ENCODE assay signal across 8 cellular contexts in the genomic region with DNA sequence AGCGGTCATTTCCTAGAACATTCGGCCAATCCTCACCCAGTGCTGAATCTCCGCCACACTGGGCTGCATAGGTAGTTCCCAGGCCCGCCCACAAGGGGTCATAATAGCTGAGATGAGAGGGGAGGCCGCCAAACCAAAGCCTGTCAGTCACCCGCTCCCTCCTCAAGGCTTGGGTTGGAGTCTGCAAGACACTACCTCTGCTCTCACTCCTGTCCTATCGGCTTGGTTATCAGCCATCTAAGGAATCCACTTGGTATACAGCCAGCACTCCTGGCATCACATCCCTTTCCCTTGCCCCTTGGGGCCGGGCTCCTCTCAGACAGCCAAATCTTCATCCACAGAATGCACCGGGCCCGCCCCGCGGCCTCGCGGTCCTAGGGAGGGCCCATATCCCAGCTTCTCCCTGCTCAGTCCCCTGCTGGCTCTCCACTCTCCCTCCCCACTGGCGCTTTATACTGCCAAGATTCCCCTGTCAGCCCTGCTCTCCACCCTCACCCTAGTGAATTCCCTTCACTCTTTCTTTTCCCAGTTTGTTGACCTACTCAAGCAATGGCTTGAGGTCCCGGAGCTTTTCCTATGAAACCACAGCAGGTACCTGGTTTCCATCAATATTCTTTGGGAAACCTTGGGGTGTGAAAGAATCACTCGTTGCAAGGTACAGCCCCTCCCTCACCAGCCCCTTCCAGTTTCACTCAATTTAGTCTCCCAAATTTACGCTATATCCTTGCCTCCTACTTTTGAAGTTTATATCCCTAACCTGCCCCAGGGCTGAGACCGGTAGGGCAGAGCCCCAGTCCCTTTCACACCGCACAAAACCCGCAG. TPM values are rescaled to one million over a fixed set of nuclear protein-coding genes. Genes with fewer than 3 reads are reported as not detected.
DNase-seq lines count a peak whose midpoint lies in the region; ATAC-seq and TF ChIP-seq lines count a peak whose summit lies in the region.

No MANE protein-coding gene starts in this region.

- H3K36me3 Mint-ChIP-seq in GM23338 (ENCODE audit: low read depth) (peaks cover 38% of the 10 kb centered on the region), activated B cell treated with CpG ODN at 0.5 μM for 24 hours (ENCODE audit: low read depth) (peaks cover 42% of the 10 kb centered on the region)

- H3K27me3 ChIP-seq in GM23338 (ENCODE audit: insufficient read depth): no peaks in the 10 kb centered on the region

- DNase-seq in ELR (ENCODE audit: low read depth) (peak; percentile 92), GM23338 (ENCODE audit: low spot score) (peak; percentile 97), MV-4-11 (lab: John Stamatoyannopoulos, UW) (peak; percentile 71), activated B cell treated with CpG ODN at 0.5 μM for 24 hours (peak; percentile 61), cerebellum (ENCODE audit: low spot score) (peak; percentile 84), kidney glomerular epithelial cell (lab: John Stamatoyannopoulos, UW) (peak; percentile 86), NCI-H2029 treated with DMSO at 0.1 percent for 48 hours (lab: John Stamatoyannopoulos, UW) (no peak)
- DNase-seq in stimulated activated CD4-positive, alpha-beta T cell treated with anti-CD3 and anti-CD28 coated beads, Interleukin-1b, Interleukin-23, amount 100 ng/mL, for 48 hours: peak; percentile 78

- peaks cover 35% of the 10 kb centered on the region for H3K79me2 ChIP-seq in GM23338 (replicated peaks; ENCODE audit: insufficient read depth)

- H2AFZ ChIP-seq in GM23338: no peak overlapping the region; the same call in 1 of the 2 replicates

- ATAC-seq in GM23338 (peak; percentile 72), activated B cell treated with CpG ODN at 0.5 μM for 24 hours (ENCODE audit: low read depth) (peak; percentile 77)

- H3K4me1 Mint-ChIP-seq in GM23338 (peaks cover 30% of the 10 kb centered on the region), activated B cell treated with CpG ODN at 0.5 μM for 24 hours (peaks cover 45% of the 10 kb centered on the region)

- H3K9me3 Mint-ChIP-seq in GM23338: no peaks in the 10 kb centered on the region
- H3K9me3 Mint-ChIP-seq in activated B cell treated with CpG ODN at 0.5 μM for 24 hours: no peaks in the 10 kb centered on the region

- intact Hi-C loops in activated B cell treated with CpG ODN at 0.5 μM for 24 hours (cut with micrococcal nuclease): loop anchor here (1.0 to 10.0 kb wide), 7 partner anchors 14 to 1080 kb away; a partner anchor contains a TSS

- H3K4me3 ChIP-seq in GM23338: peak overlapping the region; percentile 93

- no peaks in the 10 kb centered on the region for H3K9me2 ChIP-seq in GM23338 (ENCODE audit: insufficient read depth)

- H3K4me1 ChIP-seq in GM23338 (ENCODE audit: insufficient read depth): peaks cover 12% of the 10 kb centered on the region

- peaks cover 21% of the 10 kb centered on the region for H3K36me3 ChIP-seq in GM23338 (ENCODE audit: insufficient read depth)

- POLR2A ChIA-PET in activated B cell treated with CpG ODN at 0.5 μM for 24 hours (lab: Charles Lee): interaction anchor here (0.6 to 2.4 kb wide), 10 partner anchors 14 to 468 kb away, joined by 3 to 10 read pairs (median 5); a partner anchor contains a TSS

- H3K4me3 Mint-ChIP-seq in GM23338 (peak overlapping the region; percentile 91), activated B cell treated with CpG ODN at 0.5 μM for 24 hours (peak overlapping the region; percentile 84)

- CTCF ChIA-PET in activated B cell treated with CpG ODN at 0.5 μM for 24 hours (lab: Charles Lee): interaction anchor here (0.7 to 4.3 kb wide), 14 partner anchors 9 to 435 kb away, joined by 3 to 24 read pairs (median 4); a partner anchor contains a TSS

- peaks cover 24% of the 10 kb centered on the region for H4K20me1 ChIP-seq in GM23338 (replicated peaks; ENCODE audit: insufficient read depth)

- H3K27me3 Mint-ChIP-seq in GM23338 (ENCODE audit: insufficient read depth, low read depth, poor library complexity) (peaks cover 16% of the 10 kb centered on the region), activated B cell treated with CpG ODN at 0.5 μM for 24 hours (no peaks in the 10 kb centered on the region)

- peak; percentile 69 to 75 for TF ChIP-seq CTCF in GM23338 (conservative IDR thresholded peaks at IDR 0.05; ENCODE audit: low read depth in 2 of 2)
- peak; percentile 43 for TF ChIP-seq CTCF in activated B cell treated with CpG ODN at 0.5 μM for 24 hours (IDR thresholded peaks at IDR 0.05)

- peaks cover 28% of the 10 kb centered on the region for H3F3A ChIP-seq in GM23338 (replicated peaks; ENCODE audit: low read depth)

- H3K4me2 ChIP-seq in GM23338: peak overlapping the region; percentile 99

- no peak overlapping the region for H3K27ac ChIP-seq in GM23338 (ENCODE audit: low read depth)

- H3K27ac Mint-ChIP-seq in GM23338 (peak overlapping the region; percentile 66; the same call in 1 of the 2 replicates), activated B cell treated with CpG ODN at 0.5 μM for 24 hours (peak overlapping the region; percentile 70)

TF ChIP-seq in GM23338, 12 proteins besides CTCF, POLR2A, EP300 and RAD21 (continues in another document):
- TF ChIP-seq, protein P1, sequence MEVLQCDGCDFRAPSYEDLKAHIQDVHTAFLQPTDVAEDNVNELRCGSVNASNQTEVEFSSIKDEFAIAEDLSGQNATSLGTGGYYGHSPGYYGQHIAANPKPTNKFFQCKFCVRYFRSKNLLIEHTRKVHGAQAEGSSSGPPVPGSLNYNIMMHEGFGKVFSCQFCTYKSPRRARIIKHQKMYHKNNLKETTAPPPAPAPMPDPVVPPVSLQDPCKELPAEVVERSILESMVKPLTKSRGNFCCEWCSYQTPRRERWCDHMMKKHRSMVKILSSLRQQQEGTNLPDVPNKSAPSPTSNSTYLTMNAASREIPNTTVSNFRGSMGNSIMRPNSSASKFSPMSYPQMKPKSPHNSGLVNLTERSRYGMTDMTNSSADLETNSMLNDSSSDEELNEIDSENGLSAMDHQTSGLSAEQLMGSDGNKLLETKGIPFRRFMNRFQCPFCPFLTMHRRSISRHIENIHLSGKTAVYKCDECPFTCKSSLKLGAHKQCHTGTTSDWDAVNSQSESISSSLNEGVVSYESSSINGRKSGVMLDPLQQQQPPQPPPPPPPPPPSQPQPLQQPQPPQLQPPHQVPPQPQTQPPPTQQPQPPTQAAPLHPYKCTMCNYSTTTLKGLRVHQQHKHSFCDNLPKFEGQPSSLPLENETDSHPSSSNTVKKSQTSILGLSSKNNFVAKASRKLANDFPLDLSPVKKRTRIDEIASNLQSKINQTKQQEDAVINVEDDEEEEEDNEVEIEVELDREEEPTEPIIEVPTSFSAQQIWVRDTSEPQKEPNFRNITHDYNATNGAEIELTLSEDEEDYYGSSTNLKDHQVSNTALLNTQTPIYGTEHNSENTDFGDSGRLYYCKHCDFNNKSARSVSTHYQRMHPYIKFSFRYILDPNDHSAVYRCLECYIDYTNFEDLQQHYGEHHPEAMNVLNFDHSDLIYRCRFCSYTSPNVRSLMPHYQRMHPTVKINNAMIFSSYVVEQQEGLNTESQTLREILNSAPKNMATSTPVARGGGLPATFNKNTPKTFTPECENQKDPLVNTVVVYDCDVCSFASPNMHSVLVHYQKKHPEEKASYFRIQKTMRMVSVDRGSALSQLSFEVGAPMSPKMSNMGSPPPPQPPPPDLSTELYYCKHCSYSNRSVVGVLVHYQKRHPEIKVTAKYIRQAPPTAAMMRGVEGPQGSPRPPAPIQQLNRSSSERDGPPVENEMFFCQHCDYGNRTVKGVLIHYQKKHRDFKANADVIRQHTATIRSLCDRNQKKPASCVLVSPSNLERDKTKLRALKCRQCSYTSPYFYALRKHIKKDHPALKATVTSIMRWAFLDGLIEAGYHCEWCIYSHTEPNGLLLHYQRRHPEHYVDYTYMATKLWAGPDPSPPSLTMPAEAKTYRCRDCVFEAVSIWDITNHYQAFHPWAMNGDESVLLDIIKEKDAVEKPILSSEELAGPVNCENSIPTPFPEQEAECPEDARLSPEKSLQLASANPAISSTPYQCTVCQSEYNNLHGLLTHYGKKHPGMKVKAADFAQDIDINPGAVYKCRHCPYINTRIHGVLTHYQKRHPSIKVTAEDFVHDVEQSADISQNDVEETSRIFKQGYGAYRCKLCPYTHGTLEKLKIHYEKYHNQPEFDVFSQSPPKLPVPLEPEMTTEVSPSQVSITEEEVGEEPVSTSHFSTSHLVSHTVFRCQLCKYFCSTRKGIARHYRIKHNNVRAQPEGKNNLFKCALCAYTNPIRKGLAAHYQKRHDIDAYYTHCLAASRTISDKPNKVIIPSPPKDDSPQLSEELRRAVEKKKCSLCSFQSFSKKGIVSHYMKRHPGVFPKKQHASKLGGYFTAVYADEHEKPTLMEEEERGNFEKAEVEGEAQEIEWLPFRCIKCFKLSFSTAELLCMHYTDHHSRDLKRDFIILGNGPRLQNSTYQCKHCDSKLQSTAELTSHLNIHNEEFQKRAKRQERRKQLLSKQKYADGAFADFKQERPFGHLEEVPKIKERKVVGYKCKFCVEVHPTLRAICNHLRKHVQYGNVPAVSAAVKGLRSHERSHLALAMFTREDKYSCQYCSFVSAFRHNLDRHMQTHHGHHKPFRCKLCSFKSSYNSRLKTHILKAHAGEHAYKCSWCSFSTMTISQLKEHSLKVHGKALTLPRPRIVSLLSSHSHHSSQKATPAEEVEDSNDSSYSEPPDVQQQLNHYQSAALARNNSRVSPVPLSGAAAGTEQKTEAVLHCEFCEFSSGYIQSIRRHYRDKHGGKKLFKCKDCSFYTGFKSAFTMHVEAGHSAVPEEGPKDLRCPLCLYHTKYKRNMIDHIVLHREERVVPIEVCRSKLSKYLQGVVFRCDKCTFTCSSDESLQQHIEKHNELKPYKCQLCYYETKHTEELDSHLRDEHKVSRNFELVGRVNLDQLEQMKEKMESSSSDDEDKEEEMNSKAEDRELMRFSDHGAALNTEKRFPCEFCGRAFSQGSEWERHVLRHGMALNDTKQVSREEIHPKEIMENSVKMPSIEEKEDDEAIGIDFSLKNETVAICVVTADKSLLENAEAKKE (CRISPR knock-in tag; IDR thresholded peaks at IDR 0.05): no peak
- no peak for TF ChIP-seq ZNF331 (CRISPR knock-in tag; IDR thresholded peaks at IDR 0.05; ENCODE audit: low read depth)

RNA-seq across cellular contexts. Expression of a gene that starts 1.5 kb away (rescaled TPM):
- total RNA-seq in GM23338 (2014; rRNA removed; shearing (Covaris generic)): 8.8 and 12.9 TPM in 2 replicates
- 8.9 and 11.2 TPM in 2 replicates for polyA plus RNA-seq in GM23338 (2016; fragmentation: Nextera tagmentation; extraction: Ambion mirVana)
- total RNA-seq in activated B cell treated with CpG ODN at 0.5 μM for 24 hours: 23.6 and 25.9 TPM in 2 replicates
- total RNA-seq in cerebellum: 6.5 TPM

RNA-seq across cellular contexts. Expression of a gene that starts 13.7 kb away (rescaled TPM):
- total RNA-seq in GM23338 (2014; rRNA removed; shearing (Covaris generic)): 67.2 and 67.9 TPM in 2 replicates
- 63.3 and 63.4 TPM in 2 replicates for polyA plus RNA-seq in GM23338 (2016; fragmentation: Nextera tagmentation; extraction: Ambion mirVana)
- total RNA-seq in activated B cell treated with CpG ODN at 0.5 μM for 24 hours (114 and 121 TPM in 2 replicates), cerebellum (10.3 TPM)

RNA-seq across cellular contexts. Expression of a gene that starts 20.1 kb away (rescaled TPM):
- total RNA-seq in GM23338 (2014; rRNA removed; shearing (Covaris generic)): 5,269 and 5,853 TPM in 2 replicates
- polyA plus RNA-seq in GM23338 (2016; fragmentation: Nextera tagmentation; extraction: Ambion mirVana): 6,140 and 6,219 TPM in 2 replicates
- total RNA-seq in activated B cell treated with CpG ODN at 0.5 μM for 24 hours (1,003 and 1,033 TPM in 2 replicates), cerebellum (1,321 TPM)

RNA-seq across cellular contexts. Expression of a gene that starts 52.8 kb away (rescaled TPM):
- 301 and 351 TPM in 2 replicates for total RNA-seq in GM23338 (2014; rRNA removed; shearing (Covaris generic))
- polyA plus RNA-seq in GM23338 (2016; fragmentation: Nextera tagmentation; extraction: Ambion mirVana): 317 and 370 TPM in 2 replicates
- 342 and 345 TPM in 2 replicates for total RNA-seq in activated B cell treated with CpG ODN at 0.5 μM for 24 hours
- total RNA-seq in cerebellum: 176 TPM
